Comparison of ENCODE assay signal across 21 cellular contexts in the genomic region with DNA sequence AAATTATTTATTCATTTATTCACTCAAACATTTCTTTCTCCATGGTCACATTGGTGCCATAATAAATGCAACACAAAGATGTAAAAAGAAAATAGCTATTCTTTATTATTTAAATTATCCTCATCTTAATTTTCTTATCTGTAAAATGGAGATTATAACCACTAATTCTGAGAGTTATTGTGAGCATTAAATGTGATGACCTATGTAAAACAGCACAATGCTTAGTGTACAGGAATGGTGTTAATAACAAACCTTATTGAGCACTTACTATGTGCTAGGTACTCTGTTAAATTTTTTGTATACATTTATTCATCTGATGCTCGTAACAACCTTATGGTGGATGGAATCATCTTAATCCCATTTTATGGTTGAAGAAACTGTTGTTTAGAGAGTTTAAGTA.
DNase-seq lines count a peak whose midpoint lies in the region; ATAC-seq, FAIRE-seq and TF ChIP-seq lines count a peak whose summit lies in the region.
"Had no signal": no experiment of that assay in that cellular context is flagged by ENCODE, and none has a peak within 500 bp of the region (broad histone marks: within the 10 kb centered on the region; RNA-seq: fewer than 3 reads in every experiment).

No MANE protein-coding gene starts in this region.

- CTCF ChIA-PET in HepG2 (lab: Yijun Ruan, JAX; ENCODE audit: low intra/inter-chr PET ratio, low total read pairs): no interaction called here
- CTCF ChIA-PET in PC-9 (lab: Charles Lee): no interaction called here

- no peak for TF ChIP-seq POLR2A in HepG2 (IDR thresholded peaks at IDR 0.05; ENCODE audit: insufficient read depth in 1 of 2, low read depth in 2 of 2, low read length in 2 of 2)
- no peak for TF ChIP-seq POLR2A in right lobe of liver (IDR thresholded peaks at IDR 0.05)

- intact Hi-C loops in HepG2 (cut with micrococcal nuclease; ENCODE audit: unreplicated experiment) (no loop called here), right lobe of liver (cut with DNase I) (no loop called here), PC-9 (cut with micrococcal nuclease; ENCODE audit: unreplicated experiment) (no loop called here), pancreas (cut with DNase I) (no loop called here)

- no peaks in the 10 kb centered on the region for H4K20me1 ChIP-seq in HepG2 (ENCODE audit: insufficient read depth, low read length)
- H4K20me1 ChIP-seq in PC-9 (ENCODE audit: insufficient read depth): 0 out of 2 replicates have a peak, but pooled peaks cover 3% of the 10 kb centered on the region
- H4K20me1 ChIP-seq: BLaER1 treated with 17β-estradiol and CSF1 and Interleukin-3, amounts not matched to agents 10 nM and 100 nM had no signal

- no peak overlapping the region for H3K4me3 ChIP-seq in HepG2 (replicated peaks in 1 of 3; ENCODE audit: insufficient read depth in 1 of 3, low read depth in 2 of 3, low read length in 3 of 3)
- H3K4me3 ChIP-seq in right lobe of liver: no peak overlapping the region
- no peak overlapping the region for H3K4me3 ChIP-seq in PC-9
- H3K4me3 ChIP-seq in pancreas: no peak overlapping the region
- H3K4me3 ChIP-seq: A549; BLaER1 treated with 17β-estradiol and CSF1 and Interleukin-3, amounts not matched to agents 10 nM and 100 nM had no signal

- H3K36me3 ChIP-seq in HepG2 (replicated peaks in 1 of 2; ENCODE audit: control insufficient read depth in 1 of 2, insufficient read depth in 2 of 2, low read length in 2 of 2) (no peaks in the 10 kb centered on the region), right lobe of liver (no peaks in the 10 kb centered on the region), PC-9 (ENCODE audit: low read depth) (no peaks in the 10 kb centered on the region), pancreas (no peaks in the 10 kb centered on the region)
- H3K36me3 ChIP-seq: BLaER1 treated with 17β-estradiol and CSF1 and Interleukin-3, amounts not matched to agents 10 nM and 100 nM had no signal

- no peak overlapping the region for H3K27ac Mint-ChIP-seq in natural killer cell treated with Interleukin-12 subunit alpha and Interleukin-12 subunit beta and Interleukin-15 and Interleukin-18, amount 100 ng/mL, for 72 hours
- H3K27ac Mint-ChIP-seq: B cell; CD4-positive, alpha-beta memory T cell; CD4-positive, CD25-positive, alpha-beta regulatory T cell; CD8-positive, alpha-beta memory T cell had no signal

- H3K9me2 ChIP-seq in PC-9 (ENCODE audit: insufficient read depth): no peaks in the 10 kb centered on the region

- H3K27me3 ChIP-seq in HepG2 (ENCODE audit: control insufficient read depth in 1 of 2, insufficient read depth in 2 of 2, low read length in 2 of 2) (no peaks in the 10 kb centered on the region), right lobe of liver (no peaks in the 10 kb centered on the region), PC-9 (ENCODE audit: insufficient read depth, low read depth) (no peaks in the 10 kb centered on the region), pancreas (no peaks in the 10 kb centered on the region)
- H3K27me3 ChIP-seq: BLaER1 treated with 17β-estradiol and CSF1 and Interleukin-3, amounts not matched to agents 10 nM and 100 nM had no signal

- no peak overlapping the region for H3K4me3 Mint-ChIP-seq in natural killer cell treated with Interleukin-12 subunit alpha and Interleukin-12 subunit beta and Interleukin-15 and Interleukin-18, amount 100 ng/mL, for 72 hours
- H3K4me3 Mint-ChIP-seq: B cell; CD4-positive, alpha-beta memory T cell; CD4-positive, CD25-positive, alpha-beta regulatory T cell; CD8-positive, alpha-beta memory T cell had no signal

- H3K9me3 ChIP-seq in HepG2 (ENCODE audit: low read length) (no peaks in the 10 kb centered on the region), right lobe of liver (no peaks in the 10 kb centered on the region), PC-9 (ENCODE audit: insufficient read depth, low read depth) (no peaks in the 10 kb centered on the region; the same call in 1 of the 2 replicates), pancreas (no peaks in the 10 kb centered on the region)
- H3K9me3 ChIP-seq: A549; BLaER1 treated with 17β-estradiol and CSF1 and Interleukin-3, amounts not matched to agents 10 nM and 100 nM had no signal

- H3K27ac ChIP-seq in HepG2 (ENCODE audit: extremely low read length, insufficient read depth, low read length) (no peak overlapping the region), right lobe of liver (no peak overlapping the region), PC-9 (no peak overlapping the region), pancreas (no peak overlapping the region)
- H3K27ac ChIP-seq: 22Rv1, A549, C4-2B had no signal

- H3K79me2 ChIP-seq in HepG2 (ENCODE audit: insufficient read depth, low read length): no peaks in the 10 kb centered on the region
- H3K79me2 ChIP-seq in PC-9 (ENCODE audit: low read depth): no peaks in the 10 kb centered on the region

- no peak overlapping the region for H3K9ac ChIP-seq in HepG2 (ENCODE audit: insufficient read depth, low read depth, low read length)
- H3K9ac ChIP-seq: BLaER1 treated with 17β-estradiol and CSF1 and Interleukin-3, amounts not matched to agents 10 nM and 100 nM had no signal

- TF ChIP-seq EP300 in HepG2 (IDR thresholded peaks at IDR 0.05; ENCODE audit: low read depth in 2 of 2, low read length in 2 of 2) (no peak), HepG2 (CRISPR knock-in tag; IDR thresholded peaks at IDR 0.05; ENCODE audit: borderline replicate concordance) (no peak)

- H3F3A ChIP-seq in PC-9 (ENCODE audit: insufficient read depth, low read depth): no peaks in the 10 kb centered on the region

- no peak for TF ChIP-seq RAD21 in HepG2 (CRISPR knock-in tag; IDR thresholded peaks at IDR 0.05)

- H3K4me2 ChIP-seq in HepG2 (ENCODE audit: low read depth, low read length) (no peak overlapping the region), PC-9 (no peak overlapping the region)
- H3K4me2 ChIP-seq: A549 had no signal

- H3K36me3 Mint-ChIP-seq in natural killer cell treated with Interleukin-12 subunit alpha and Interleukin-12 subunit beta and Interleukin-15 and Interleukin-18, amount 100 ng/mL, for 72 hours: no peaks in the 10 kb centered on the region
- H3K36me3 Mint-ChIP-seq: CD4-positive, alpha-beta memory T cell; CD4-positive, CD25-positive, alpha-beta regulatory T cell; CD8-positive, alpha-beta memory T cell had no signal

- H3K4me1 ChIP-seq in HepG2 (ENCODE audit: insufficient read depth, low read length): no peaks in the 10 kb centered on the region
- no peaks in the 10 kb centered on the region for H3K4me1 ChIP-seq in right lobe of liver
- no peaks in the 10 kb centered on the region for H3K4me1 ChIP-seq in PC-9 (replicated peaks; ENCODE audit: insufficient read depth)
- no peaks in the 10 kb centered on the region for H3K4me1 ChIP-seq in pancreas
- H3K4me1 ChIP-seq: A549 had no signal

- no peak for DNase-seq in HepG2 (ENCODE audit: low spot score)
- DNase-seq in right lobe of liver: no peak
- DNase-seq in PC-9: no peak
- DNase-seq in pancreas: no peak
- no peak for DNase-seq in natural killer cell treated with Interleukin-12 subunit alpha and Interleukin-12 subunit beta and Interleukin-15 and Interleukin-18, amount 100 ng/mL, for 72 hours (ENCODE audit: low spot score)
- DNase-seq: AML-193; CD4-positive, alpha-beta memory T cell; CD4-positive, CD25-positive, alpha-beta regulatory T cell; CD8-positive, alpha-beta memory T cell; COR-L47; DMS79 treated with DMSO at 0.1 percent for 48 hours; GF-D8 had no signal

- H3K4me1 Mint-ChIP-seq in natural killer cell treated with Interleukin-12 subunit alpha and Interleukin-12 subunit beta and Interleukin-15 and Interleukin-18, amount 100 ng/mL, for 72 hours (ENCODE audit: low read depth in 2 of 2): no peaks in the 10 kb centered on the region
- H3K4me1 Mint-ChIP-seq: B cell; CD4-positive, alpha-beta memory T cell; CD8-positive, alpha-beta memory T cell had no signal

- POLR2A ChIA-PET in HepG2 (lab: Yijun Ruan, JAX) (no interaction called here), PC-9 (lab: Charles Lee; ENCODE audit: unreplicated experiment) (no interaction called here)

- no peak for FAIRE-seq in HepG2 (lab: Jason Lieb, UNC)
- FAIRE-seq in pancreas (lab: Jason Lieb, UNC): peak; percentile 20
- FAIRE-seq: A549, G401.6, GM12891, GM19239 had no signal

- H2AFZ ChIP-seq in HepG2 (ENCODE audit: low read length): no peak overlapping the region
- H2AFZ ChIP-seq in PC-9: peak overlapping the region; percentile 3; the same call in 1 of the 2 replicates

- 4% methylated on average over 1 of the region's 1 CpG for WGBS in HepG2 (ENCODE audit: low lambda C conversion rate)
- WGBS in right lobe of liver (ENCODE audit: insufficient coverage, low coverage, low lambda C conversion rate, missing lambda C conversion rate): 70% methylated on average over 1 of the region's 1 CpG
- 49 to 53% methylated on average over 1 of the region's 1 CpG for WGBS in pancreas, 2 donors

- BruUV-seq in HepG2 (replicated peaks; lab: Mats Ljungman, UMichigan): no TSS peak
- BruUV-seq in PC-9 (replicated peaks; lab: Mats Ljungman, UMichigan): no TSS peak

- in situ Hi-C loops in HepG2 (cut with HindIII; ENCODE audit: extremely low pct_ligation_motif_present, low pct_unique_long_range_greater_than_20kb): no loop called here

- H3K9me3 Mint-ChIP-seq in natural killer cell treated with Interleukin-12 subunit alpha and Interleukin-12 subunit beta and Interleukin-15 and Interleukin-18, amount 100 ng/mL, for 72 hours: peaks cover 3% of the 10 kb centered on the region
- H3K9me3 Mint-ChIP-seq: CD4-positive, alpha-beta memory T cell had no signal

- no peak for TF ChIP-seq CTCF in HepG2 (CRISPR knock-in tag; IDR thresholded peaks at IDR 0.05)
- no peak for TF ChIP-seq CTCF in right lobe of liver (IDR thresholded peaks at IDR 0.05)
- TF ChIP-seq CTCF in PC-9 (conservative IDR thresholded peaks at IDR 0.05): no peak
- no peak for TF ChIP-seq CTCF in pancreas (IDR thresholded peaks at IDR 0.05)

- ATAC-seq in HepG2 (no peak), right lobe of liver (no peak), pancreas (no peak), HG02763 (IDR thresholded peaks at IDR 0.05; ENCODE audit: unreplicated experiment) (no peak)
- ATAC-seq in natural killer cell treated with Interleukin-12 subunit alpha and Interleukin-12 subunit beta and Interleukin-15 and Interleukin-18, amount 100 ng/mL, for 72 hours: no peak
- ATAC-seq: A549 had no signal

- peaks cover 10 to 35% of the 10 kb centered on the region in 2 donors for H3K27me3 Mint-ChIP-seq in natural killer cell treated with Interleukin-12 subunit alpha and Interleukin-12 subunit beta and Interleukin-15 and Interleukin-18, amount 100 ng/mL, for 72 hours

TF ChIP-seq in HepG2, 621 proteins besides CTCF, POLR2A, EP300 and RAD21:
- TF ChIP-seq MAFK (conservative IDR thresholded peaks at IDR 0.05 in 1 of 2, IDR thresholded peaks at IDR 0.05 in 1 of 2; ENCODE audit: low read length in 2 of 2) (peak in 1 of 2 experiments; percentile 73; a peak in 2 of 4 replicates), ZNF460 (CRISPR knock-in tag; IDR thresholded peaks at IDR 0.05; ENCODE audit: borderline replicate concordance) (no peak), MAFF (IDR thresholded peaks at IDR 0.05; ENCODE audit: low read depth, low read length) (peak; percentile 50; the same call in 1 of the 2 replicates)
